8 cellular contexts compared by ENCODE assay signal in genomic region chr18:36942264-36942663, GRCh38.
DNase-seq lines count a peak whose midpoint lies in the region; ATAC-seq and FAIRE-seq lines count a peak whose summit lies in the region.

No MANE protein-coding gene starts in this region.

- ATAC-seq in GM18498 (IDR thresholded peaks at IDR 0.05; ENCODE audit: unreplicated experiment) = peak; percentile 60
- no peak for ATAC-seq in GM21786 (IDR thresholded peaks at IDR 0.05; ENCODE audit: unreplicated experiment)

- DNase-seq in AML-193 (lab: John Stamatoyannopoulos, UW) (peak; percentile 40 to 49), KG1 (lab: John Stamatoyannopoulos, UW) (peak; percentile 10), kidney glomerular epithelial cell (lab: John Stamatoyannopoulos, UW) (peak; percentile 20), C1 segment of cervical spinal cord (lab: John Stamatoyannopoulos, UW) (no peak), amniotic stem cell (lab: John Stamatoyannopoulos, UW) (no peak)

- peak; percentile 78 for FAIRE-seq in TTC549 (lab: Jason Lieb, UNC)

Comparison
In these comparisons a context has a peak if more than half of its experiments do, and no peak if none do; other contexts are left out.
1. DNase-seq: peak in AML-193 (2 of 2), KG1 (single experiment) and kidney glomerular epithelial cell (single experiment); none in C1 segment of cervical spinal cord (0 of 14) and amniotic stem cell (single experiment).